15 cellular contexts compared by ENCODE assay signal in genomic region chr6:164345856-164346496, GRCh38.
A peak's percentile ranks its signal among the peaks of the same experiment; 100 is the strongest.
DNase-seq lines count a peak whose midpoint lies in the region; ATAC-seq and TF ChIP-seq lines count a peak whose summit lies in the region.
"Had no signal": no experiment of that assay in that cellular context is flagged by ENCODE, and none has a peak within 500 bp of the region (broad histone marks: within the 10 kb centered on the region; RNA-seq: fewer than 3 reads in every experiment).

No MANE protein-coding gene starts in this region.

- H3K27me3 ChIP-seq in GM23338 (ENCODE audit: insufficient read depth) (no peaks in the 10 kb centered on the region), NT2/D1 (ENCODE audit: insufficient read depth, insufficient read length) (no peaks in the 10 kb centered on the region), dorsolateral prefrontal cortex (no peaks in the 10 kb centered on the region), neural progenitor cell (no peaks in the 10 kb centered on the region)

- H3F3A ChIP-seq in GM23338 (replicated peaks; ENCODE audit: low read depth) = peaks cover 4% of the 10 kb centered on the region; the same call in 1 of the 2 replicates
- H3F3A ChIP-seq in neural progenitor cell (ENCODE audit: low read depth) = peaks cover 29% of the 10 kb centered on the region

- DNase-seq in GM23338 (ENCODE audit: low spot score) = peak; percentile 43
- DNase-seq in NT2/D1 (ENCODE audit: low read depth, low spot score) = peak; percentile 8
- DNase-seq in dorsolateral prefrontal cortex = no peak
- DNase-seq in neural progenitor cell (ENCODE audit: low spot score) = no peak
- no peak for DNase-seq in NCI-H2107 (lab: John Stamatoyannopoulos, UW)
- DNase-seq in mucosa of gallbladder (ENCODE audit: low spot score) = no peak
- no peak for DNase-seq in GF-D8 (lab: John Stamatoyannopoulos, UW)
- DNase-seq: AML-193, Caco-2, GM23248, IMR-90, NCI-H1417, NCI-H2029, NCI-H510A, SHP77 treated with DMSO at 0.1 percent for 48 hours had no signal

- H3K36me3 ChIP-seq in GM23338 (ENCODE audit: insufficient read depth) (0 out of 2 replicates have a peak, but pooled peaks cover 5% of the 10 kb centered on the region), NT2/D1 (ENCODE audit: insufficient read depth, insufficient read length, low read length) (no peaks in the 10 kb centered on the region), neural progenitor cell (no peaks in the 10 kb centered on the region)

- H3K4me3 ChIP-seq in GM23338 (no peak overlapping the region), NT2/D1 (ENCODE audit: insufficient read length, low read depth) (no peak overlapping the region), dorsolateral prefrontal cortex (no peak overlapping the region), neural progenitor cell (no peak overlapping the region)
- H3K4me3 ChIP-seq: GM23248 had no signal

- peak; percentile 23 for ATAC-seq in GM23338

- H4K20me1 ChIP-seq in GM23338 (replicated peaks; ENCODE audit: insufficient read depth) = no peaks in the 10 kb centered on the region
- H4K20me1 ChIP-seq in neural progenitor cell (ENCODE audit: low read depth) = no peaks in the 10 kb centered on the region

- H3K9ac ChIP-seq in NT2/D1 (ENCODE audit: insufficient read length, low read depth) (no peak overlapping the region), neural progenitor cell (no peak overlapping the region)
- H3K9ac ChIP-seq: GM23248 had no signal

- H3K4me3 Mint-ChIP-seq in GM23338 (no peak overlapping the region), neural progenitor cell (no peak overlapping the region)

- TF ChIP-seq CTCF in GM23338 (conservative IDR thresholded peaks at IDR 0.05; ENCODE audit: low read depth in 2 of 2) (no peak), dorsolateral prefrontal cortex (IDR thresholded peaks at IDR 0.05 in 54 of 56, conservative IDR thresholded peaks at IDR 0.05 in 2 of 56; ENCODE audit: low read depth in 1 of 56, partially characterized antibody in 56 of 56) (no peak), neural progenitor cell (IDR thresholded peaks at IDR 0.05) (no peak)

- H3K36me3 Mint-ChIP-seq in GM23338 (ENCODE audit: low read depth) = peaks cover 36% of the 10 kb centered on the region
- H3K36me3 Mint-ChIP-seq in neural progenitor cell = peaks cover 2% of the 10 kb centered on the region

- H3K27ac ChIP-seq in GM23338 (ENCODE audit: low read depth) = peak overlapping the region; percentile 92
- H3K27ac ChIP-seq in dorsolateral prefrontal cortex = peak overlapping the region in 38 of 59 donors; percentile 2 to 77 (median 50)
- H3K27ac ChIP-seq in neural progenitor cell = peak overlapping the region; percentile 93
- H3K27ac ChIP-seq: GM23248 had no signal

- intact Hi-C loops in dorsolateral prefrontal cortex (cut with DNase I) = no loop called here

- peaks cover 13% of the 10 kb centered on the region; the same call in 1 of the 2 replicates for H3K9me2 ChIP-seq in GM23338 (ENCODE audit: insufficient read depth)

- H3K27ac Mint-ChIP-seq in GM23338 = peak overlapping the region; percentile 18; the same call in 1 of the 2 replicates
- H3K27ac Mint-ChIP-seq in neural progenitor cell = peak overlapping the region; percentile 78

- H3K9me3 ChIP-seq in NT2/D1 (ENCODE audit: insufficient read depth, low read length) (peaks cover 36% of the 10 kb centered on the region), neural progenitor cell (ENCODE audit: low read depth) (no peaks in the 10 kb centered on the region)
- H3K9me3 ChIP-seq: Caco-2 had no signal

- peaks cover 25% of the 10 kb centered on the region for H3K9me3 Mint-ChIP-seq in GM23338
- peaks cover 13% of the 10 kb centered on the region for H3K9me3 Mint-ChIP-seq in neural progenitor cell

- H3K4me2 ChIP-seq in GM23338 (peak overlapping the region; percentile 9), neural progenitor cell (peak overlapping the region; percentile 50)

- H3K27me3 Mint-ChIP-seq in GM23338 (ENCODE audit: insufficient read depth, low read depth, poor library complexity) (peaks cover 30% of the 10 kb centered on the region), neural progenitor cell (ENCODE audit: insufficient read depth, low read depth) (peaks cover 2% of the 10 kb centered on the region)

- H3K79me2 ChIP-seq in GM23338 (replicated peaks; ENCODE audit: insufficient read depth) (no peaks in the 10 kb centered on the region), neural progenitor cell (ENCODE audit: low read depth) (no peaks in the 10 kb centered on the region)

- H3K4me1 ChIP-seq in GM23338 (ENCODE audit: insufficient read depth) (peaks cover 13% of the 10 kb centered on the region), NT2/D1 (ENCODE audit: insufficient read depth, insufficient read length) (no peaks in the 10 kb centered on the region), neural progenitor cell (peaks cover 23% of the 10 kb centered on the region)
- H3K4me1 ChIP-seq: Caco-2 had no signal

- no peak overlapping the region for H2AFZ ChIP-seq in GM23338
- H2AFZ ChIP-seq in neural progenitor cell (replicated peaks) = peak overlapping the region; percentile 70
- H2AFZ ChIP-seq: GM23248 had no signal

- H3K4me1 Mint-ChIP-seq in GM23338 (peaks cover 34% of the 10 kb centered on the region), neural progenitor cell (peaks cover 26% of the 10 kb centered on the region)

TF ChIP-seq in GM23338, 12 proteins besides CTCF, POLR2A, EP300 and RAD21 (continues in another document):
- TF ChIP-seq EZH2 (IDR thresholded peaks at IDR 0.05; ENCODE audit: low read depth, unreplicated experiment) = no peak
- TF ChIP-seq NANOG (IDR thresholded peaks at IDR 0.05; ENCODE audit: borderline replicate concordance) = no peak
- TF ChIP-seq, protein P1, sequence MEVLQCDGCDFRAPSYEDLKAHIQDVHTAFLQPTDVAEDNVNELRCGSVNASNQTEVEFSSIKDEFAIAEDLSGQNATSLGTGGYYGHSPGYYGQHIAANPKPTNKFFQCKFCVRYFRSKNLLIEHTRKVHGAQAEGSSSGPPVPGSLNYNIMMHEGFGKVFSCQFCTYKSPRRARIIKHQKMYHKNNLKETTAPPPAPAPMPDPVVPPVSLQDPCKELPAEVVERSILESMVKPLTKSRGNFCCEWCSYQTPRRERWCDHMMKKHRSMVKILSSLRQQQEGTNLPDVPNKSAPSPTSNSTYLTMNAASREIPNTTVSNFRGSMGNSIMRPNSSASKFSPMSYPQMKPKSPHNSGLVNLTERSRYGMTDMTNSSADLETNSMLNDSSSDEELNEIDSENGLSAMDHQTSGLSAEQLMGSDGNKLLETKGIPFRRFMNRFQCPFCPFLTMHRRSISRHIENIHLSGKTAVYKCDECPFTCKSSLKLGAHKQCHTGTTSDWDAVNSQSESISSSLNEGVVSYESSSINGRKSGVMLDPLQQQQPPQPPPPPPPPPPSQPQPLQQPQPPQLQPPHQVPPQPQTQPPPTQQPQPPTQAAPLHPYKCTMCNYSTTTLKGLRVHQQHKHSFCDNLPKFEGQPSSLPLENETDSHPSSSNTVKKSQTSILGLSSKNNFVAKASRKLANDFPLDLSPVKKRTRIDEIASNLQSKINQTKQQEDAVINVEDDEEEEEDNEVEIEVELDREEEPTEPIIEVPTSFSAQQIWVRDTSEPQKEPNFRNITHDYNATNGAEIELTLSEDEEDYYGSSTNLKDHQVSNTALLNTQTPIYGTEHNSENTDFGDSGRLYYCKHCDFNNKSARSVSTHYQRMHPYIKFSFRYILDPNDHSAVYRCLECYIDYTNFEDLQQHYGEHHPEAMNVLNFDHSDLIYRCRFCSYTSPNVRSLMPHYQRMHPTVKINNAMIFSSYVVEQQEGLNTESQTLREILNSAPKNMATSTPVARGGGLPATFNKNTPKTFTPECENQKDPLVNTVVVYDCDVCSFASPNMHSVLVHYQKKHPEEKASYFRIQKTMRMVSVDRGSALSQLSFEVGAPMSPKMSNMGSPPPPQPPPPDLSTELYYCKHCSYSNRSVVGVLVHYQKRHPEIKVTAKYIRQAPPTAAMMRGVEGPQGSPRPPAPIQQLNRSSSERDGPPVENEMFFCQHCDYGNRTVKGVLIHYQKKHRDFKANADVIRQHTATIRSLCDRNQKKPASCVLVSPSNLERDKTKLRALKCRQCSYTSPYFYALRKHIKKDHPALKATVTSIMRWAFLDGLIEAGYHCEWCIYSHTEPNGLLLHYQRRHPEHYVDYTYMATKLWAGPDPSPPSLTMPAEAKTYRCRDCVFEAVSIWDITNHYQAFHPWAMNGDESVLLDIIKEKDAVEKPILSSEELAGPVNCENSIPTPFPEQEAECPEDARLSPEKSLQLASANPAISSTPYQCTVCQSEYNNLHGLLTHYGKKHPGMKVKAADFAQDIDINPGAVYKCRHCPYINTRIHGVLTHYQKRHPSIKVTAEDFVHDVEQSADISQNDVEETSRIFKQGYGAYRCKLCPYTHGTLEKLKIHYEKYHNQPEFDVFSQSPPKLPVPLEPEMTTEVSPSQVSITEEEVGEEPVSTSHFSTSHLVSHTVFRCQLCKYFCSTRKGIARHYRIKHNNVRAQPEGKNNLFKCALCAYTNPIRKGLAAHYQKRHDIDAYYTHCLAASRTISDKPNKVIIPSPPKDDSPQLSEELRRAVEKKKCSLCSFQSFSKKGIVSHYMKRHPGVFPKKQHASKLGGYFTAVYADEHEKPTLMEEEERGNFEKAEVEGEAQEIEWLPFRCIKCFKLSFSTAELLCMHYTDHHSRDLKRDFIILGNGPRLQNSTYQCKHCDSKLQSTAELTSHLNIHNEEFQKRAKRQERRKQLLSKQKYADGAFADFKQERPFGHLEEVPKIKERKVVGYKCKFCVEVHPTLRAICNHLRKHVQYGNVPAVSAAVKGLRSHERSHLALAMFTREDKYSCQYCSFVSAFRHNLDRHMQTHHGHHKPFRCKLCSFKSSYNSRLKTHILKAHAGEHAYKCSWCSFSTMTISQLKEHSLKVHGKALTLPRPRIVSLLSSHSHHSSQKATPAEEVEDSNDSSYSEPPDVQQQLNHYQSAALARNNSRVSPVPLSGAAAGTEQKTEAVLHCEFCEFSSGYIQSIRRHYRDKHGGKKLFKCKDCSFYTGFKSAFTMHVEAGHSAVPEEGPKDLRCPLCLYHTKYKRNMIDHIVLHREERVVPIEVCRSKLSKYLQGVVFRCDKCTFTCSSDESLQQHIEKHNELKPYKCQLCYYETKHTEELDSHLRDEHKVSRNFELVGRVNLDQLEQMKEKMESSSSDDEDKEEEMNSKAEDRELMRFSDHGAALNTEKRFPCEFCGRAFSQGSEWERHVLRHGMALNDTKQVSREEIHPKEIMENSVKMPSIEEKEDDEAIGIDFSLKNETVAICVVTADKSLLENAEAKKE (CRISPR knock-in tag; IDR thresholded peaks at IDR 0.05) = no peak
- no peak for TF ChIP-seq ZNF114 (CRISPR knock-in tag; IDR thresholded peaks at IDR 0.05)
- no peak for TF ChIP-seq CREB1 (CRISPR knock-in tag; IDR thresholded peaks at IDR 0.05; ENCODE audit: low read depth)

Comparison
In these comparisons a context has a peak if more than half of its experiments do, and no peak if none do; other contexts are left out.
1. DNase-seq: peak in GM23338 (single experiment) and NT2/D1 (single experiment); none in dorsolateral prefrontal cortex (0 of 10), neural progenitor cell (single experiment), NCI-H2107 (single experiment), mucosa of gallbladder (single experiment) and GF-D8 (single experiment).
2. Peak in every context shown above with its lines, with median percentiles within 50 percentile points of each other: H3K27ac ChIP-seq.